Comparison of ENCODE assay signal across 8 cellular contexts in genomic region chr7:139680676-139681462, GRCh38.
A peak's percentile ranks its signal among the peaks of the same experiment; 100 is the strongest.
DNase-seq lines count a peak whose midpoint lies in the region; ATAC-seq and TF ChIP-seq lines count a peak whose summit lies in the region.

No MANE protein-coding gene starts in this region.

- intact Hi-C loops in mucosa of descending colon (cut with DNase I, micrococcal nuclease): no loop called here

- H3K9me3 ChIP-seq in mucosa of descending colon: peaks cover 5% of the 10 kb centered on the region

- peaks cover 28 to 51% of the 10 kb centered on the region in 2 donors for H3K36me3 Mint-ChIP-seq in stimulated activated naive B cell treated with anti-CD40 and anti-IgM and Interleukin-4, amounts not matched to agents 10 μg/mL and 1 μg/mL and 100 μg/mL, for 72 hours

- H3K4me1 Mint-ChIP-seq in stimulated activated naive B cell treated with anti-CD40 and anti-IgM and Interleukin-4, amounts not matched to agents 10 μg/mL and 1 μg/mL and 100 μg/mL, for 72 hours: peaks cover 34 to 42% of the 10 kb centered on the region in 2 donors

- H3K4me3 ChIP-seq in GM12865 (ENCODE audit: low read depth, low read length) (peak overlapping the region; percentile 5; the same call in 1 of the 2 replicates), choroid plexus epithelial cell (ENCODE audit: low read depth, low read length) (no peak overlapping the region), mucosa of descending colon (no peak overlapping the region)

- H3K27me3 Mint-ChIP-seq in stimulated activated naive B cell treated with anti-CD40 and anti-IgM and Interleukin-4, amounts not matched to agents 10 μg/mL and 1 μg/mL and 100 μg/mL, for 72 hours: no peaks in the 10 kb centered on the region

- ATAC-seq in mucosa of descending colon (peak; percentile 67), HG03139 (IDR thresholded peaks at IDR 0.05; ENCODE audit: unreplicated experiment) (no peak), GM21528 (IDR thresholded peaks at IDR 0.05; ENCODE audit: low FRiP score, unreplicated experiment) (no peak)
- peak; percentile 87 to 90 for ATAC-seq in stimulated activated naive B cell treated with anti-CD40 and anti-IgM and Interleukin-4, amounts not matched to agents 10 μg/mL and 1 μg/mL and 100 μg/mL, for 72 hours (replicated peaks)

- peak overlapping the region in 1 of 2 donors; percentile 21 for H3K4me3 Mint-ChIP-seq in stimulated activated naive B cell treated with anti-CD40 and anti-IgM and Interleukin-4, amounts not matched to agents 10 μg/mL and 1 μg/mL and 100 μg/mL, for 72 hours

- no peaks in the 10 kb centered on the region for H3K36me3 ChIP-seq in mucosa of descending colon (ENCODE audit: low read depth)

- peak; percentile 89 for DNase-seq in GM12865 (ENCODE audit: low read depth)
- peak; percentile 94 for DNase-seq in HK-2 (ENCODE audit: unreplicated experiment)
- peak; percentile 58 to 63 for DNase-seq in activated CD4-positive, alpha-beta T cell treated with anti-CD3 and anti-CD28 coated beads for 24 hours (ENCODE audit: low read depth in 2 of 2)
- DNase-seq in choroid plexus epithelial cell (ENCODE audit: low read depth): peak; percentile 88
- DNase-seq in mucosa of descending colon: no peak
- DNase-seq in stimulated activated naive B cell treated with anti-CD40 and anti-IgM and Interleukin-4, amounts not matched to agents 10 μg/mL and 1 μg/mL and 100 μg/mL, for 72 hours: peak; percentile 54

- peaks cover 2 to 3% of the 10 kb centered on the region in 2 donors for H3K9me3 Mint-ChIP-seq in stimulated activated naive B cell treated with anti-CD40 and anti-IgM and Interleukin-4, amounts not matched to agents 10 μg/mL and 1 μg/mL and 100 μg/mL, for 72 hours

- peaks cover 4% of the 10 kb centered on the region for H3K4me1 ChIP-seq in mucosa of descending colon (ENCODE audit: low read depth)

- TF ChIP-seq CTCF in GM12865 (IDR thresholded peaks at IDR 0.05; ENCODE audit: insufficient read depth, low read depth, low read length, missing control alignments) (no peak), choroid plexus epithelial cell (conservative IDR thresholded peaks at IDR 0.05; ENCODE audit: low read depth, low read length) (no peak), mucosa of descending colon (IDR thresholded peaks at IDR 0.05) (no peak)

- H3K27ac Mint-ChIP-seq in stimulated activated naive B cell treated with anti-CD40 and anti-IgM and Interleukin-4, amounts not matched to agents 10 μg/mL and 1 μg/mL and 100 μg/mL, for 72 hours: peak overlapping the region; percentile 59

Comparison
In these comparisons a context has a peak if more than half of its experiments do, and no peak if none do; other contexts are left out.
1. DNase-seq: peak in GM12865 (single experiment), HK-2 (single experiment), activated CD4-positive, alpha-beta T cell treated with anti-CD3 and anti-CD28 coated beads for 24 hours (2 of 2), choroid plexus epithelial cell (single experiment) and stimulated activated naive B cell treated with anti-CD40 and anti-IgM and Interleukin-4, amounts not matched to agents 10 μg/mL and 1 μg/mL and 100 μg/mL, for 72 hours (single experiment); none in mucosa of descending colon (0 of 3).
2. ATAC-seq: peak in mucosa of descending colon (single experiment) and stimulated activated naive B cell treated with anti-CD40 and anti-IgM and Interleukin-4, amounts not matched to agents 10 μg/mL and 1 μg/mL and 100 μg/mL, for 72 hours (2 of 2); none in HG03139 (single experiment) and GM21528 (single experiment).